Comparison of ENCODE assay signal across 10 cellular contexts in the genomic region with DNA sequence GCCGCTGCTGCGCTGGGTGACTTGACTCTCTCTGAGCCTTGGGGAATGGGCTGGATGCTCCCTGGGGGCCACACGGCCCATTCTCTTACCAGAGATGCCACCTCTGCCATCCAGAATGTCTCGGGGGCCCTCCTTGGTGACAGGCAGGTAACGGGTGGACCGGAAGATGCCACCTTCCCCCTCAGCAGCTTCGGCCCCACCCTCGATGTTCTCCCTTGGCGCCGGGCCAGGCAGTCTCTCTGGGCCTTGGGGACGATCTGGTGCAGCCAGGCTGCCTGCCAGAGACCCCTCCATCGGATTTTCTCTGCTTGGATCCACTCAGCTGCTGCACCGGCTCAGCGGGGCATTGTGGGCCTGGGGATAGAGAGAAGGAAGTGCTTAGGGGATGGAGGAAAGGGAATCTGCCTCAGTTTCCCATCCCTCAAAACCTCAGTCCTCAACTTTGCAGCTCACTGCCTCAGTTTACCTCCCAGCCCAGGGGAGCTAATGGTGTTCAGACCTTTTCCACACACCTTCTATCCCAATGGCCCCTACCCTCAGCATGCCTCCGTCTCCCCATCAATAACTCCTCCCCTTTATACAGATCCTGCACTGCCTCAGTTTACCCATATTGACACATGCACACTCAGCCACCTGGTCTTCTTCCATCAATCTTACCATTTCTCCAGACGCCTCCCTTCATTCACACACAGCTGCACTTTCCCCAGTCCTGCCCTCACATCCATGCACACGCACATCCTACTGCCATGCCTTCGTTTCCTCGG. TPM values are rescaled to one million over a fixed set of nuclear protein-coding genes. Genes with fewer than 3 reads are reported as not detected.
DNase-seq lines count a peak whose midpoint lies in the region; ATAC-seq and TF ChIP-seq lines count a peak whose summit lies in the region.
"Had no signal": no experiment of that assay in that cellular context is flagged by ENCODE, and none has a peak within 500 bp of the region (broad histone marks: within the 10 kb centered on the region; RNA-seq: fewer than 3 reads in every experiment).

No MANE protein-coding gene starts in this region.

- no peak for TF ChIP-seq EP300 in neural cell (conservative IDR thresholded peaks at IDR 0.05; ENCODE audit: poor library complexity, severe bottlenecking)

- no peak overlapping the region for H2BK5ac ChIP-seq in IMR-90 (ENCODE audit: low read depth, low read length, poor library complexity, severe bottlenecking)

- peaks cover 0 to 6% of the 10 kb centered on the region in 2 experiments; a peak in 1 of 4 replicates for H3K79me1 ChIP-seq in IMR-90 (ENCODE audit: low read depth in 1 of 2, low read length in 2 of 2)

- H4K91ac ChIP-seq in IMR-90 (ENCODE audit: insufficient read depth, low read depth, low read length) = no peak overlapping the region

- peak overlapping the region; percentile 64; the same call in 1 of the 2 replicates for H3K23ac ChIP-seq in IMR-90 (ENCODE audit: low read depth, low read length)

- no peak overlapping the region for H2BK20ac ChIP-seq in IMR-90 (ENCODE audit: low read depth, low read length)

- TF ChIP-seq POLR2A in IMR-90 (IDR thresholded peaks at IDR 0.05; ENCODE audit: low read depth, low read length) = no peak

- no peak overlapping the region for H3K27ac Mint-ChIP-seq in Calu3 (ENCODE audit: unreplicated experiment)
- H3K27ac Mint-ChIP-seq in dendritic cell treated with granulocyte-macrophage colony-stimulating factor and Interleukin-4, amounts not matched to agents 40 ng/mL and 50 ng/mL, for 4 days = peak overlapping the region; percentile 17

- dilution Hi-C loops in IMR-90 (cut with HindIII; ENCODE audit: low sequenced_read_pairs, unreplicated experiment) = no loop called here

- ATAC-seq in IMR-90 (ENCODE audit: low read depth) = no peak

- no peak for TF ChIP-seq RAD21 in IMR-90 (IDR thresholded peaks at IDR 0.05; ENCODE audit: low read length)
- no peak for TF ChIP-seq RAD21 in neural cell (conservative IDR thresholded peaks at IDR 0.05)

- H3K27me3 Mint-ChIP-seq in Calu3 (ENCODE audit: unreplicated experiment) = peaks cover 41% of the 10 kb centered on the region
- no peaks in the 10 kb centered on the region for H3K27me3 Mint-ChIP-seq in dendritic cell treated with granulocyte-macrophage colony-stimulating factor and Interleukin-4, amounts not matched to agents 40 ng/mL and 50 ng/mL, for 4 days

- POLR2A ChIA-PET in IMR-90 (lab: Charles Lee; ENCODE audit: unreplicated experiment) = interaction anchor here (0.9 kb wide), 1 partner anchor 16 kb away, joined by 3 read pairs; no protein-coding TSS in a partner anchor

- peaks cover 15% of the 10 kb centered on the region for H3K9me1 ChIP-seq in IMR-90 (ENCODE audit: insufficient read depth, low read length)

- H3K4me3 Mint-ChIP-seq in Calu3 (ENCODE audit: low read depth, unreplicated experiment) = peak overlapping the region; percentile 6
- H3K4me3 Mint-ChIP-seq in dendritic cell treated with granulocyte-macrophage colony-stimulating factor and Interleukin-4, amounts not matched to agents 40 ng/mL and 50 ng/mL, for 4 days = peak overlapping the region; percentile 63

- H3K9me3 ChIP-seq in IMR-90 (ENCODE audit: control insufficient read depth, insufficient read depth, low read length) (no peaks in the 10 kb centered on the region), neural cell (ENCODE audit: low read length) (no peaks in the 10 kb centered on the region), BE2C (no peaks in the 10 kb centered on the region)

- H4K20me1 ChIP-seq in IMR-90 (ENCODE audit: insufficient read depth, low read length) = no peaks in the 10 kb centered on the region; the same call in 1 of the 2 replicates
- no peaks in the 10 kb centered on the region for H4K20me1 ChIP-seq in neural cell (ENCODE audit: insufficient read depth)

- no peaks in the 10 kb centered on the region for H3K9me2 ChIP-seq in neural cell (ENCODE audit: insufficient read depth, low read length)

- no peak overlapping the region for H3K9ac ChIP-seq in IMR-90 (ENCODE audit: low read depth, low read length)
- H3K9ac ChIP-seq in neural cell (ENCODE audit: low read length) = peak overlapping the region; percentile 82

- no peak overlapping the region for H3K4me2 ChIP-seq in IMR-90 (ENCODE audit: low read depth, low read length)
- peak overlapping the region; percentile 80 for H3K4me2 ChIP-seq in neural cell (ENCODE audit: low read length)

- peaks cover 8% of the 10 kb centered on the region; the same call in 1 of the 2 replicates for H3K36me3 ChIP-seq in IMR-90 (ENCODE audit: control insufficient read depth, insufficient read depth, low read length)
- no peaks in the 10 kb centered on the region for H3K36me3 ChIP-seq in neural cell (ENCODE audit: insufficient read depth, low read length)
- H3K36me3 ChIP-seq in BE2C = no peaks in the 10 kb centered on the region

- no peaks in the 10 kb centered on the region for H3K27me3 ChIP-seq in IMR-90 (ENCODE audit: control insufficient read depth, insufficient read depth, low read length)
- peaks cover 6% of the 10 kb centered on the region for H3K27me3 ChIP-seq in neural cell (ENCODE audit: insufficient read depth, low read depth, low read length)
- no peaks in the 10 kb centered on the region for H3K27me3 ChIP-seq in BE2C

- BruUV-seq in Calu3 (replicated peaks; lab: Mats Ljungman, UMichigan) = no TSS peak
- no TSS peak for BruUV-seq in IMR-90 (replicated peaks; lab: Mats Ljungman, UMichigan)

- CTCF ChIA-PET in Calu3 (lab: Charles Lee) (no interaction called here), IMR-90 (lab: Yijun Ruan, JAX) (no interaction called here)

- peaks cover 10% of the 10 kb centered on the region for H3K4me1 Mint-ChIP-seq in Calu3 (ENCODE audit: low read depth, unreplicated experiment)
- H3K4me1 Mint-ChIP-seq in dendritic cell treated with granulocyte-macrophage colony-stimulating factor and Interleukin-4, amounts not matched to agents 40 ng/mL and 50 ng/mL, for 4 days (ENCODE audit: low read depth) = peaks cover 16% of the 10 kb centered on the region

- H2AK5ac ChIP-seq in IMR-90 (ENCODE audit: low read depth, low read length) = peak overlapping the region; percentile 49; the same call in 1 of the 2 replicates

- H2BK120ac ChIP-seq in IMR-90 (ENCODE audit: low read depth, low read length) = no peak overlapping the region

- no peaks in the 10 kb centered on the region for H3K9me3 Mint-ChIP-seq in Calu3 (ENCODE audit: low read depth, unreplicated experiment)
- H3K9me3 Mint-ChIP-seq in dendritic cell treated with granulocyte-macrophage colony-stimulating factor and Interleukin-4, amounts not matched to agents 40 ng/mL and 50 ng/mL, for 4 days = no peaks in the 10 kb centered on the region

- peaks cover 3% of the 10 kb centered on the region for H3K79me2 ChIP-seq in neural cell (replicated peaks; ENCODE audit: insufficient read depth, low read length)

- peak overlapping the region; percentile 96 for H2AK9ac ChIP-seq in IMR-90 (replicated peaks; ENCODE audit: low read depth, low read length, poor library complexity)

- H2BK15ac ChIP-seq in IMR-90 (ENCODE audit: low read depth, low read length) = no peak overlapping the region

- 32% methylated on average over 10 of the region's 19 CpGs; no CpG with 5 or more reads in 1 of the 2 experiments for WGBS in IMR-90 (ENCODE audit: extremely low coverage in 2 of 2, insufficient read length in 1 of 2), 2 experiments

- no peak overlapping the region for H3K4ac ChIP-seq in IMR-90 (ENCODE audit: low read depth, low read length)

- no peak overlapping the region for H3K18ac ChIP-seq in IMR-90 (ENCODE audit: low read depth, low read length)

- no peak overlapping the region for H3K56ac ChIP-seq in IMR-90 (ENCODE audit: extremely low read depth, insufficient read depth, low read length)

- in situ Hi-C loops in IMR-90 (cut with MboI; ENCODE audit: low sequenced_read_pairs) = loop anchor here (25.0 kb wide), 1 partner anchor 886 kb away; a partner anchor contains a TSS

- peaks cover 7% of the 10 kb centered on the region for H3K36me3 Mint-ChIP-seq in Calu3 (ENCODE audit: insufficient read depth, unreplicated experiment)
- peaks cover 15% of the 10 kb centered on the region for H3K36me3 Mint-ChIP-seq in dendritic cell treated with granulocyte-macrophage colony-stimulating factor and Interleukin-4, amounts not matched to agents 40 ng/mL and 50 ng/mL, for 4 days (ENCODE audit: low read depth)

- peaks cover 8% of the 10 kb centered on the region for H3F3A ChIP-seq in neural cell (ENCODE audit: insufficient read depth, low read length, poor library complexity, severe bottlenecking)

- H3K4me1 ChIP-seq in IMR-90 (ENCODE audit: control insufficient read depth, insufficient read depth, low read length) (peaks cover 5% of the 10 kb centered on the region; the same call in 1 of the 2 replicates), BE2C (peaks cover 8% of the 10 kb centered on the region)

- H3K4me3 ChIP-seq in IMR-90 (ENCODE audit: insufficient read depth, low read depth, low read length) (no peak overlapping the region), neural cell (ENCODE audit: low read length) (peak overlapping the region; percentile 95), BE2C (ENCODE audit: low read depth, low read length) (no peak overlapping the region)

- H3K27ac ChIP-seq in IMR-90 (ENCODE audit: insufficient read depth, low read length) (no peak overlapping the region), neural cell (ENCODE audit: low read length) (no peak overlapping the region)

- intact Hi-C loops in Calu3 (cut with micrococcal nuclease; ENCODE audit: unreplicated experiment) (no loop called here), IMR-90 (cut with micrococcal nuclease) (no loop called here)
- intact Hi-C loops in dendritic cell treated with granulocyte-macrophage colony-stimulating factor and Interleukin-4, amounts not matched to agents 40 ng/mL and 50 ng/mL, for 4 days (cut with micrococcal nuclease) = no loop called here

- TF ChIP-seq CTCF in Calu3 (IDR thresholded peaks at IDR 0.05; ENCODE audit: unreplicated experiment) = no peak
- no peak for TF ChIP-seq CTCF in IMR-90 (conservative IDR thresholded peaks at IDR 0.05; ENCODE audit: low read depth, low read length)
- TF ChIP-seq CTCF in neural cell (IDR thresholded peaks at IDR 0.05; ENCODE audit: poor library complexity, severe bottlenecking) = no peak
- TF ChIP-seq CTCF in BE2C (IDR thresholded peaks at IDR 0.05; ENCODE audit: low read depth, low read length) = no peak

- H3K14ac ChIP-seq in IMR-90 (replicated peaks; ENCODE audit: low read depth, low read length) = 0 out of 2 replicates have a peak overlapping the region, but pooled peaks have one; percentile 79

- H2AFZ ChIP-seq in IMR-90 (replicated peaks; ENCODE audit: low read length, poor library complexity) = peak overlapping the region; percentile 95
- H2AFZ ChIP-seq in neural cell (ENCODE audit: low read depth, low read length) = no peak overlapping the region

- DNase-seq in Calu3 (no peak), IMR-90 (no peak), NCI-H187 treated with DMSO at 0.1 percent for 48 hours (lab: John Stamatoyannopoulos, UW) (no peak), NCI-H345 treated with DMSO at 0.1 percent for 48 hours (lab: John Stamatoyannopoulos, UW; ENCODE audit: unreplicated experiment) (no peak), BE2C (no peak)
- DNase-seq: activated CD4-positive, alpha-beta T cell treated with anti-CD3 and anti-CD28 coated beads for 4 hours; KG1 had no signal

- no peak overlapping the region for H4K5ac ChIP-seq in IMR-90 (ENCODE audit: low read depth, low read length)

- peak overlapping the region in 1 of 2 experiments; percentile 66; a peak in 1 of 4 replicates for H4K8ac ChIP-seq in IMR-90 (ENCODE audit: low read depth in 2 of 2, low read length in 2 of 2)

RNA-seq across cellular contexts. Expression of a gene that starts 1.6 kb away (rescaled TPM):
- total RNA-seq in Calu3 (2022) (31.9 and 34.0 TPM in 2 replicates), IMR-90 (2012; rRNA removed) (0.90 and 1.1 TPM in 2 replicates)
- polyA plus RNA-seq in IMR-90 (2012; rRNA removed) (27.1 and 31.6 TPM in 2 replicates), neural cell (13.0 and 19.6 TPM in 2 replicates)
- 13.7 and 31.4 TPM in 2 replicates for polyA plus RNA-seq in IMR-90 (2012; cell fraction: cytosol; rRNA removed)
- 38.0 and 74.0 TPM in 2 replicates for polyA plus RNA-seq in IMR-90 (2012; cell fraction: nucleus; rRNA removed; ENCODE audit: low replicate concordance)
- 26.8 and 29.4 TPM in 2 replicates for polyA minus RNA-seq in neural cell
- polyA plus RNA-seq in BE2C (2012; ENCODE audit: insufficient read depth, insufficient read length, low read depth) = 119 TPM

RNA-seq across cellular contexts. Expression of a gene that starts 16.1 kb away (rescaled TPM):
- total RNA-seq in Calu3 (2022) (not detected in 2 replicates), IMR-90 (2012; rRNA removed) (not detected in 2 replicates)
- polyA plus RNA-seq in IMR-90 (2012; rRNA removed) (0.07 TPM in 1 of 2 replicates, not detected in the other), neural cell (1.1 TPM in 1 of 2 replicates, not detected in the other)
- 0.04 and 0.05 TPM in 2 replicates for polyA plus RNA-seq in IMR-90 (2012; cell fraction: cytosol; rRNA removed)
- 0.05 and 0.07 TPM in 2 replicates for polyA plus RNA-seq in IMR-90 (2012; cell fraction: nucleus; rRNA removed; ENCODE audit: low replicate concordance)
- polyA minus RNA-seq in neural cell = not detected in 2 replicates
- not detected for polyA plus RNA-seq in BE2C (2012; ENCODE audit: insufficient read depth, insufficient read length, low read depth)

RNA-seq across cellular contexts. Expression of a gene that starts 29.4 kb away (rescaled TPM):
- total RNA-seq in Calu3 (2022) (94.0 and 96.8 TPM in 2 replicates), IMR-90 (2012; rRNA removed) (40.8 and 44.6 TPM in 2 replicates)
- polyA plus RNA-seq in IMR-90 (2012; rRNA removed) (41.0 and 43.1 TPM in 2 replicates), neural cell (280 and 281 TPM in 2 replicates)
- polyA plus RNA-seq in IMR-90 (2012; cell fraction: cytosol; rRNA removed) = 18.5 and 19.3 TPM in 2 replicates
- 207 and 357 TPM in 2 replicates for polyA plus RNA-seq in IMR-90 (2012; cell fraction: nucleus; rRNA removed; ENCODE audit: low replicate concordance)
- 133 and 143 TPM in 2 replicates for polyA minus RNA-seq in neural cell
- polyA plus RNA-seq in BE2C (2012; ENCODE audit: insufficient read depth, insufficient read length, low read depth) = 405 TPM

RNA-seq across cellular contexts. Expression of a gene that starts 31.1 kb away (rescaled TPM):
- not detected in 2 replicates for total RNA-seq in Calu3 (2022)
- not detected in 2 replicates for total RNA-seq in IMR-90 (2012; rRNA removed)
- not detected in 2 replicates for polyA plus RNA-seq in IMR-90 (2012; rRNA removed)
- polyA plus RNA-seq in IMR-90 (2012; cell fraction: cytosol; rRNA removed) = not detected in 2 replicates
- not detected in 2 replicates for polyA plus RNA-seq in IMR-90 (2012; cell fraction: nucleus; rRNA removed; ENCODE audit: low replicate concordance)
- polyA plus RNA-seq in neural cell = not detected in 2 replicates
- polyA minus RNA-seq in neural cell = not detected in 2 replicates
- polyA plus RNA-seq in BE2C (2012; ENCODE audit: insufficient read depth, insufficient read length, low read depth) = not detected
- total RNA-seq: pulmonary artery endothelial cell had no signal

Comparison
In these comparisons a context has a peak if more than half of its experiments do, and no peak if none do; other contexts are left out.
1. RNA of a gene that starts 1.6 kb away (total RNA-seq): 31.9 to 34.0 TPM in Calu3; 0.90 to 1.1 TPM in IMR-90; every median in the first group is over 10 times any median in the second.